19 cellular contexts compared by ENCODE assay signal in the genomic region with DNA sequence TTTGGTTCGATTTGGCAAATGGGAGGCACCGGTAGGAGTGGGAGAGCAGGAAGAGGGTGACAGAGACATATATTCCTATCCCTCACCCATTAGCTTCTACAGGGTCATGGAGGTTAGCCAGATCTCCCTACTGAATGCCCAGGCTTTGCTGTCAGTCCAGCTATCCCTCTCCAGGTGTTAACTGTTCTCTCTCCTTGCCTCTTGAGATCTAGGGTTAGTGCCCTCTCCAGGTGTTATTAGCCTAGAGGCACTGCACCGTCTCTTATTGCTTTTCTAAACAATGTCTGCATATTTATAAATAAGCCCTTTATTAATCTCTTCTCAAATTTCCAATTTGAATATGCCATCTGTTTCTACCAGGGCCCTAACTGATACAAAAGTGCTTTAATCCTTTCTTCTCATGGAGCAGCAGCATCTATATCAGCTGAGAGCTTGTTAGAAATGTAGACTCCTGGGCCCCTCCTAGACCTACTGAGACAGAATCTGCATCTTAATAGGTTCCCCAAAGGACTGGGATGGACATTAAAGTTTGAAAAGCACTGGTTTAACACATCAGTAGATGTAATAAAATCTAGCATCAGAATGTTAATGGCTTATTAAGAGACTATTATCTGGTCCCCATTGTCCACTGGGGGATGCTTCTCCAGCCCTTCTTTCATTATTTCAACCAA.
"Had no signal": no experiment of that assay in that cellular context is flagged by ENCODE, and none has a peak within 500 bp of the region (broad histone marks: within the 10 kb centered on the region; RNA-seq: fewer than 3 reads in every experiment).

No MANE protein-coding gene starts in this region.

- H3K4me3 ChIP-seq: colonic mucosa, dorsolateral prefrontal cortex, sigmoid colon, smooth muscle cell, transverse colon had no signal

- H3K9me3 ChIP-seq: colonic mucosa had no signal

- H3K4me1 ChIP-seq: colonic mucosa, sigmoid colon, transverse colon had no signal

- H3K36me3 ChIP-seq: colonic mucosa, sigmoid colon, transverse colon had no signal

- H3K27me3 ChIP-seq: colonic mucosa, dorsolateral prefrontal cortex, sigmoid colon, transverse colon had no signal

- H3K27ac ChIP-seq: colonic mucosa, dorsolateral prefrontal cortex, sigmoid colon, transverse colon had no signal

- DNase-seq: activated B cell treated with CpG ODN at 0.5 μM for 24 hours; activated CD4-positive, alpha-beta T cell treated with anti-CD3 and anti-CD28 coated beads for 4 hours; activated CD4-positive, alpha-beta T cell treated with anti-CD3 and anti-CD28 coated beads, Interleukin-2, amount 50 U/mL, for 48 hours; activated naive CD4-positive, alpha-beta T cell treated with Interleukin-2 at 50 U/mL for 16 hours; activated naive CD8-positive, alpha-beta T cell treated with anti-CD3 and anti-CD28 coated beads, Interleukin-2, amount 10 ng/mL, durations not matched to agents 7 days and 5 days; activated T-cell treated with anti-CD3 and anti-CD28 coated beads, Interleukin-2, amount 50 U/mL, for 48 hours; amniotic stem cell; colonic mucosa; dorsolateral prefrontal cortex; effector memory CD8-positive, alpha-beta T cell; foreskin melanocyte; islet precursor cell; left cardiac atrium; midbrain; natural killer cell; sigmoid colon; stimulated activated CD4-positive, alpha-beta T cell treated with anti-CD3 and anti-CD28 coated beads, Interleukin-15, amount 100 ng/mL, for 24 hours; transverse colon had no signal
